15 cellular contexts compared by ENCODE assay signal in the genomic region with DNA sequence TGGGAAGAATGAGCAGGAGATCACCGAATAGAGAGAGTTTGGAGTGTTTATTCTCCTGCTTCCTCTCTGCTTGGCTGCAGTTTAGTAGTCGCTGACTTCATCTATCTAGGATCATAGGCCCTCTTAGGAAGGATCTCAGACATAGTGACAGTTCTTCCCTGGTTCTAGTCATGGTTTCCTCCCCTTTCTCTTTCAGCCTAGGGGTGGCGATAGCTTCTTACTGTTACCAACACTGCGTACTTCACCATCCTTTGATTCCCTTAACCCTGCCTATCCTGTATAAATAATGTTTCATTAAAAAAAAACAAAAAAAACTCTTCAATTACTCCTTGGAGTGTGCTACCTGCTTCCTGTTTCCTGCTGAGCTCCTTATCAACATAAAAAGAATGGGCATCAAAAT.
DNase-seq lines count a peak whose midpoint lies in the region; TF ChIP-seq lines count a peak whose summit lies in the region.
"Had no signal": no experiment of that assay in that cellular context is flagged by ENCODE, and none has a peak within 500 bp of the region (broad histone marks: within the 10 kb centered on the region; RNA-seq: fewer than 3 reads in every experiment).

No MANE protein-coding gene starts in this region.

- H3K27me3 Mint-ChIP-seq in H9 (ENCODE audit: low read depth) (no peaks in the 10 kb centered on the region), endodermal cell (ENCODE audit: insufficient read depth) (no peaks in the 10 kb centered on the region)
- H3K27me3 Mint-ChIP-seq: B cell; CD4-positive, alpha-beta T cell had no signal

- POLR2A ChIA-PET in A673 (lab: Charles Lee; ENCODE audit: low non-redundant PET): no interaction called here

- no peaks in the 10 kb centered on the region for H3K79me2 ChIP-seq in H9 (ENCODE audit: insufficient read depth, low read length)

- no peak overlapping the region for H2BK15ac ChIP-seq in H9 (ENCODE audit: low read depth, low read length)

- H3K4me3 Mint-ChIP-seq in H9: no peak overlapping the region
- H3K4me3 Mint-ChIP-seq in endodermal cell: no peak overlapping the region
- H3K4me3 Mint-ChIP-seq: B cell; CD4-positive, alpha-beta T cell had no signal

- no peaks in the 10 kb centered on the region for H3K23me2 ChIP-seq in H9 (ENCODE audit: insufficient read length, low read depth, low read length, poor library complexity, severe bottlenecking)

- H3K4me1 Mint-ChIP-seq in H9: peaks cover 4 to 9% of the 10 kb centered on the region in 2 experiments; a peak in 2 of 4 replicates
- H3K4me1 Mint-ChIP-seq in endodermal cell: no peaks in the 10 kb centered on the region
- H3K4me1 Mint-ChIP-seq: B cell had no signal

- H3K9me3 ChIP-seq in A673 (ENCODE audit: low read depth, low read length, poor library complexity, severe bottlenecking) (no peaks in the 10 kb centered on the region), H9 (ENCODE audit: control insufficient read depth, low read depth, low read length) (no peaks in the 10 kb centered on the region), endodermal cell (ENCODE audit: control insufficient read depth, low read length) (no peaks in the 10 kb centered on the region)

- H2AK5ac ChIP-seq in H9 (ENCODE audit: insufficient read length, low read length): no peak overlapping the region

- H3K23ac ChIP-seq in H9 (ENCODE audit: insufficient read length, low read depth, low read length): no peak overlapping the region

- no peak overlapping the region for H3T11ph ChIP-seq in H9 (ENCODE audit: low read length)

- H3K4me1 ChIP-seq in A673 (ENCODE audit: insufficient read depth, low read length, poor library complexity, severe bottlenecking) (no peaks in the 10 kb centered on the region), H9 (ENCODE audit: insufficient read depth, low read length) (no peaks in the 10 kb centered on the region), endodermal cell (ENCODE audit: control insufficient read depth, insufficient read depth, low read length) (no peaks in the 10 kb centered on the region)

- H2BK5ac ChIP-seq in H9 (ENCODE audit: insufficient read length, low read length): no peak overlapping the region

- no peak overlapping the region for H3K4me2 ChIP-seq in H9 (ENCODE audit: insufficient read depth, insufficient read length, low read length)

- H3K27me3 ChIP-seq in A673 (replicated peaks; ENCODE audit: insufficient read depth, low read depth, low read length, poor library complexity): no peaks in the 10 kb centered on the region
- H3K27me3 ChIP-seq in H9 (ENCODE audit: insufficient read depth, low read length): no peaks in the 10 kb centered on the region
- H3K27me3 ChIP-seq in endodermal cell (ENCODE audit: control insufficient read depth, insufficient read depth, low read length, poor library complexity, severe bottlenecking): no peaks in the 10 kb centered on the region

- H4K8ac ChIP-seq in H9 (replicated peaks; ENCODE audit: insufficient read length, low read depth, low read length): no peak overlapping the region

- H3K27ac ChIP-seq in A673 (ENCODE audit: low read depth, low read length, poor library complexity, severe bottlenecking) (no peak overlapping the region), H9 (ENCODE audit: insufficient read length, low read depth, low read length) (no peak overlapping the region), endodermal cell (ENCODE audit: low read depth, low read length) (no peak overlapping the region)

- no peaks in the 10 kb centered on the region for H3K36me3 ChIP-seq in A673 (ENCODE audit: insufficient read depth, low read length, poor library complexity, severe bottlenecking)
- H3K36me3 ChIP-seq in endodermal cell (ENCODE audit: control insufficient read depth, insufficient read depth, low read length): no peaks in the 10 kb centered on the region

- H4K5ac ChIP-seq in H9 (ENCODE audit: insufficient read length, low read depth, low read length): no peak overlapping the region

- H4K20me1 ChIP-seq in H9 (ENCODE audit: control insufficient read depth, insufficient read depth, insufficient read length): no peaks in the 10 kb centered on the region

- BruUV-seq in A673 (replicated peaks; lab: Mats Ljungman, UMichigan): no TSS peak

- H3K9me3 Mint-ChIP-seq in H9 (peaks cover 4 to 25% of the 10 kb centered on the region in 2 experiments; a peak in 4 of 5 replicates), endodermal cell (peaks cover 5% of the 10 kb centered on the region)

- CTCF ChIA-PET in A673 (lab: Charles Lee): no interaction called here

- H3K4ac ChIP-seq in H9 (ENCODE audit: low read depth, low read length): no peak overlapping the region

- no peak overlapping the region for H3K4me3 ChIP-seq in A673 (ENCODE audit: low read depth, low read length, poor library complexity, severe bottlenecking)
- no peak overlapping the region for H3K4me3 ChIP-seq in endodermal cell (ENCODE audit: low read length)

- H2BK120ac ChIP-seq in H9 (ENCODE audit: low read depth, low read length, poor library complexity, severe bottlenecking): no peak overlapping the region

- H3K56ac ChIP-seq in H9 (ENCODE audit: insufficient read length, low read depth, low read length): no peak overlapping the region

- no peak overlapping the region for H2BK20ac ChIP-seq in H9 (ENCODE audit: low read depth, low read length, poor library complexity, severe bottlenecking)

- H2BK12ac ChIP-seq in H9 (ENCODE audit: insufficient read length, low read depth, low read length): no peak overlapping the region

- intact Hi-C loops in A673 (cut with micrococcal nuclease; ENCODE audit: unreplicated experiment): no loop called here

- H3K27ac Mint-ChIP-seq in H9 (no peak overlapping the region), endodermal cell (no peak overlapping the region)
- H3K27ac Mint-ChIP-seq: B cell; CD4-positive, alpha-beta T cell had no signal

- no peaks in the 10 kb centered on the region for H3K79me1 ChIP-seq in H9 (ENCODE audit: insufficient read depth, low read depth, low read length, poor library complexity, severe bottlenecking)

- peak; percentile 15; the same call in 1 of the 2 replicates for TF ChIP-seq CTCF in A673 (conservative IDR thresholded peaks at IDR 0.05; ENCODE audit: low read depth, low read length)
- peak; percentile 60 for TF ChIP-seq CTCF in H9 (conservative IDR thresholded peaks at IDR 0.05)
- peak; percentile 63 for TF ChIP-seq CTCF in endodermal cell (conservative IDR thresholded peaks at IDR 0.05)

- no peak overlapping the region for H3K18ac ChIP-seq in H9 (ENCODE audit: insufficient read length, low read depth, low read length)

- no peak overlapping the region for H2AFZ ChIP-seq in H9 (ENCODE audit: low read length)

- H3K36me3 Mint-ChIP-seq in H9 (ENCODE audit: insufficient read depth in 1 of 3, low read depth in 3 of 3): no peaks in the 10 kb centered on the region
- no peaks in the 10 kb centered on the region for H3K36me3 Mint-ChIP-seq in endodermal cell (ENCODE audit: low read depth)

- no CpG with 5 or more reads among the region's 4 CpGs for WGBS in H9 (ENCODE audit: extremely low coverage, insufficient read length, low lambda C conversion rate)
- 74% methylated on average over 4 of the region's 4 CpGs; no CpG with 5 or more reads in 1 of the 2 experiments for WGBS in endodermal cell (ENCODE audit: insufficient coverage in 1 of 2, insufficient read length in 1 of 2), 2 experiments

- H4K91ac ChIP-seq in H9 (ENCODE audit: insufficient read length, low read depth, low read length): no peak overlapping the region

- H3K9ac ChIP-seq in H9 (ENCODE audit: extremely low read depth, insufficient read length, low read length) (no peak overlapping the region), endodermal cell (ENCODE audit: extremely low read depth, low read length, poor library complexity, severe bottlenecking) (no peak overlapping the region)

- DNase-seq in A673 (ENCODE audit: low spot score): peak; percentile 4
- DNase-seq in H9: no peak
- no peak for DNase-seq in endodermal cell
- DNase-seq in iPS-NIHi7 (ENCODE audit: extremely low spot score): peak; percentile 48
- no peak for DNase-seq in AG08396 (ENCODE audit: low spot score)
- no peak for DNase-seq in SW480 (ENCODE audit: low spot score)
- no peak for DNase-seq in DMS 273 treated with DMSO at 0.1 percent for 48 hours (lab: John Stamatoyannopoulos, UW)
- DNase-seq: 8988T; ACHN; C1 segment of cervical spinal cord; Calu3; CD4-positive, alpha-beta T cell; DMS79; IMR-90 had no signal

- H3K14ac ChIP-seq in H9 (ENCODE audit: insufficient read depth, low read length): no peak overlapping the region

Comparison
In these comparisons a context has a peak if more than half of its experiments do, and no peak if none do; other contexts are left out.
1. DNase-seq: peak in A673 (single experiment) and iPS-NIHi7 (single experiment); none in H9 (single experiment), endodermal cell (single experiment), AG08396 (single experiment), SW480 (single experiment) and DMS 273 treated with DMSO at 0.1 percent for 48 hours (single experiment).
2. Peak in every context shown above with its lines, with median percentiles within 50 percentile points of each other: CTCF ChIP-seq.